In the genomic region with DNA sequence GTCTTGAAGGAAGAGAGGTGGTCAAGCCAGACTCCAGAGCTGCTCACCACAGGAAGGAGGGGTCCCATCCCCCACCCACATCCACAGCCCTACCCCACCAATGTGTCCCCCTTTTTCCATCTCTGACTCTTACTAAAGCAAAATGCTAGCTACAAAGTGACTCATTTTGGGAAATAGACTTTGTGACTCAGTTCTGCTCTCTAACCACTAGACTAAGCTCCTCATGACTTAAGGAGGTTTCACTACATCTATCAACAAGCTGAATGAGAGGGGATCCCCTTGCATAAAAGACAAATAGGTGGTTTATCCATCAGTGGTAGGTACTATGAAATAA, we compare ENCODE assay signal across 8 cellular contexts. TPM values are rescaled to one million over a fixed set of nuclear protein-coding genes. Genes with fewer than 3 reads are reported as not detected.
A peak's percentile ranks its signal among the peaks of the same experiment; 100 is the strongest.
DNase-seq lines count a peak whose midpoint lies in the region; ATAC-seq and TF ChIP-seq lines count a peak whose summit lies in the region.

No MANE protein-coding gene starts in this region.

- no peak for TF ChIP-seq CTCF in epithelial cell of esophagus (IDR thresholded peaks at IDR 0.05; ENCODE audit: insufficient read depth, low read depth, low read length, missing control alignments)
- TF ChIP-seq CTCF in psoas muscle (IDR thresholded peaks at IDR 0.05): no peak

- H3K14ac ChIP-seq in neuronal stem cell (ENCODE audit: low read length): no peak overlapping the region

- no peak overlapping the region for H2BK12ac ChIP-seq in neuronal stem cell (ENCODE audit: low read length)

- no peak overlapping the region for H3K4me3 ChIP-seq in epithelial cell of esophagus (ENCODE audit: low read length)
- no peak overlapping the region for H3K4me3 ChIP-seq in psoas muscle
- no peak overlapping the region for H3K4me3 ChIP-seq in neuronal stem cell (ENCODE audit: low read length in 2 of 2)

- H3K18ac ChIP-seq in neuronal stem cell (ENCODE audit: low read length): no peak overlapping the region

- H3K4me1 ChIP-seq in psoas muscle (no peaks in the 10 kb centered on the region), neuronal stem cell (ENCODE audit: control insufficient read depth in 2 of 2, insufficient read depth in 1 of 2, low read depth in 1 of 2, low read length in 2 of 2) (peaks cover 0 to 3% of the 10 kb centered on the region in 2 donors)

- H3K36me3 ChIP-seq in psoas muscle (ENCODE audit: insufficient read depth in 1 of 2, low read depth in 1 of 2) (no peaks in the 10 kb centered on the region), neuronal stem cell (replicated peaks in 1 of 2; ENCODE audit: control insufficient read depth in 2 of 2, insufficient read depth in 2 of 2, low read length in 2 of 2) (no peaks in the 10 kb centered on the region)

- H2BK120ac ChIP-seq in neuronal stem cell (ENCODE audit: low read depth, low read length): no peak overlapping the region

- no peak overlapping the region for H2BK5ac ChIP-seq in neuronal stem cell (ENCODE audit: low read length)

- peak; percentile 98 for ATAC-seq in GM18502 (IDR thresholded peaks at IDR 0.05; ENCODE audit: poor library complexity, unreplicated experiment)
- peak; percentile 97 for ATAC-seq in GM21515 (IDR thresholded peaks at IDR 0.05; ENCODE audit: unreplicated experiment)
- ATAC-seq in HG03520 (IDR thresholded peaks at IDR 0.05; ENCODE audit: unreplicated experiment): peak; percentile 99
- no peak for ATAC-seq in psoas muscle

- no peaks in the 10 kb centered on the region for H3K9me3 ChIP-seq in psoas muscle
- H3K9me3 ChIP-seq in neuronal stem cell (replicated peaks in 1 of 2; ENCODE audit: control insufficient read depth in 2 of 2, insufficient read depth in 1 of 2, low read depth in 1 of 2, low read length in 2 of 2): no peaks in the 10 kb centered on the region

- H3K4me2 ChIP-seq in neuronal stem cell (ENCODE audit: insufficient read depth, low read length, poor library complexity, severe bottlenecking): no peak overlapping the region

- no peak overlapping the region for H3K4ac ChIP-seq in neuronal stem cell (ENCODE audit: low read length)

- no peak overlapping the region for H4K8ac ChIP-seq in neuronal stem cell (ENCODE audit: low read depth, low read length)

- H2BK15ac ChIP-seq in neuronal stem cell (ENCODE audit: low read length): no peak overlapping the region

- H2AK5ac ChIP-seq in neuronal stem cell (ENCODE audit: low read depth, low read length): no peak overlapping the region

- no peak overlapping the region for H3K9ac ChIP-seq in neuronal stem cell (ENCODE audit: low read depth, low read length, poor library complexity)

- no peak overlapping the region for H3K23ac ChIP-seq in neuronal stem cell (ENCODE audit: low read depth, low read length, poor library complexity)

- intact Hi-C loops in psoas muscle (cut with DNase I): no loop called here

- no peaks in the 10 kb centered on the region for H3K79me1 ChIP-seq in neuronal stem cell (ENCODE audit: low read depth, low read length)

- no peaks in the 10 kb centered on the region for H3K27me3 ChIP-seq in psoas muscle (ENCODE audit: insufficient read depth in 3 of 3, low read length in 2 of 3)
- no peaks in the 10 kb centered on the region for H3K27me3 ChIP-seq in neuronal stem cell (ENCODE audit: control insufficient read depth in 3 of 3, insufficient read depth in 3 of 3, low read depth in 1 of 3, low read length in 3 of 3)

- H2AFZ ChIP-seq in neuronal stem cell (ENCODE audit: low read length): no peak overlapping the region

- H3K27ac ChIP-seq in psoas muscle (no peak overlapping the region), neuronal stem cell (replicated peaks; ENCODE audit: low read length) (no peak overlapping the region)

- DNase-seq in epithelial cell of esophagus (ENCODE audit: low read depth): peak; percentile 95
- no peak for DNase-seq in HUDEP-2 (lab: John Stamatoyannopoulos, UW; ENCODE audit: unreplicated experiment in 76 of 76)
- DNase-seq in psoas muscle: no peak
- no peak for DNase-seq in NCI-H2081 treated with DMSO at 0.1 percent for 48 hours (lab: John Stamatoyannopoulos, UW)
- DNase-seq in neuronal stem cell (ENCODE audit: low spot score): no peak

- H4K91ac ChIP-seq in neuronal stem cell (ENCODE audit: low read depth, low read length, poor library complexity): no peak overlapping the region

RNA-seq across cellular contexts. Expression of gene ADRB2, which starts 35.1 kb away (rescaled TPM):
- 10 to 100 TPM in 1 of 4 donors, 1 to 10 TPM in 3; 4.8 to 11.1 (median 7.9) TPM for total RNA-seq in psoas muscle
- 1 to 10 TPM; 1.3 to 5.6 (median 3.0) TPM for polyA plus RNA-seq in psoas muscle
- 0.40 TPM for polyA plus RNA-seq in neuronal stem cell (2013, experiment 1 of 2)
- 0.40 TPM for polyA plus RNA-seq in neuronal stem cell (2013, experiment 2 of 2)

Comparison
In these comparisons a context has a peak if more than half of its experiments do, and no peak if none do; other contexts are left out.
1. ATAC-seq: peak in GM18502 (single experiment), GM21515 (single experiment) and HG03520 (single experiment); none in psoas muscle (0 of 4).